18 cellular contexts compared by ENCODE assay signal in genomic region chr20:61640171-61640570, GRCh38.
A peak's percentile ranks its signal among the peaks of the same experiment; 100 is the strongest.
DNase-seq lines count a peak whose midpoint lies in the region; ATAC-seq, FAIRE-seq and TF ChIP-seq lines count a peak whose summit lies in the region.
"Had no signal": no experiment of that assay in that cellular context is flagged by ENCODE, and none has a peak within 500 bp of the region (broad histone marks: within the 10 kb centered on the region; RNA-seq: fewer than 3 reads in every experiment).

No MANE protein-coding gene starts in this region.

- H3K9me3 ChIP-seq in keratinocyte (ENCODE audit: control insufficient read depth, low read depth, low read length) = no peaks in the 10 kb centered on the region
- H3K9me3 ChIP-seq: HAP-1, uterus had no signal

- H4K20me1 ChIP-seq in keratinocyte (ENCODE audit: control insufficient read depth, extremely low read depth, insufficient read depth, low read length) = peaks cover 3% of the 10 kb centered on the region

- H3K4me1 Mint-ChIP-seq in HFFc6 (ENCODE audit: low read depth) (peaks cover 17% of the 10 kb centered on the region), CD14-positive monocyte (no peaks in the 10 kb centered on the region)
- H3K4me1 Mint-ChIP-seq: activated B cell treated with CpG ODN at 0.5 μM for 24 hours, memory B cell had no signal

- H3K27ac Mint-ChIP-seq in HFFc6 (peak overlapping the region; percentile 59; the same call in 1 of the 2 replicates), CD14-positive monocyte (no peak overlapping the region)
- H3K27ac Mint-ChIP-seq: activated B cell treated with CpG ODN at 0.5 μM for 24 hours; activated T-helper 2 cell treated with anti-CD3 and anti-CD28 coated beads, Interferon-gamma antibody, Interleukin-2, Interleukin-4, amounts not matched to agents 10 μg/mL and 5 μg/mL and 100 μg/mL, durations not matched to agents 14 hours and 24 hours and 36 hours; memory B cell; nephron; T-helper 1 cell treated with Interleukin-12 subunit alpha and Interleukin-12 subunit beta and Interleukin-4 antibody, amounts not matched to agents 30 μg/mL and 1 μg/mL, for 36 hours had no signal

- H3K27me3 Mint-ChIP-seq in HFFc6 (ENCODE audit: insufficient read depth) = no peaks in the 10 kb centered on the region; the same call in none of the 2 replicates
- H3K27me3 Mint-ChIP-seq in CD14-positive monocyte (ENCODE audit: low read depth in 3 of 3) = peaks cover 1 to 3% (median 3%) of the 10 kb centered on the region in 3 donors
- H3K27me3 Mint-ChIP-seq: activated B cell treated with CpG ODN at 0.5 μM for 24 hours had no signal

- peak overlapping the region; percentile 78 for H3K4me2 ChIP-seq in keratinocyte (ENCODE audit: control insufficient read depth, extremely low read depth, insufficient read depth, low read depth, low read length)

- H3K79me2 ChIP-seq in keratinocyte (ENCODE audit: control insufficient read depth, insufficient read depth, low read length) = no peaks in the 10 kb centered on the region

- no peak overlapping the region for H3K9ac ChIP-seq in keratinocyte (ENCODE audit: control insufficient read depth, extremely low read depth, insufficient read depth, low read length)

- intact Hi-C loops in CD14-positive monocyte (cut with micrococcal nuclease) = no loop called here

- dilution Hi-C loops in keratinocyte (cut with MboI; ENCODE audit: extremely low pct_ligation_motif_present, low sequenced_read_pairs) = no loop called here

- no peak for TF ChIP-seq CTCF in AG10803 (conservative IDR thresholded peaks at IDR 0.05; ENCODE audit: low read length)
- TF ChIP-seq CTCF in HFFc6 (IDR thresholded peaks at IDR 0.05) = no peak
- no peak for TF ChIP-seq CTCF in keratinocyte (optimal IDR thresholded peaks at IDR 0.05 in 1 of 3, IDR thresholded peaks at IDR 0.05 in 1 of 3, conservative IDR thresholded peaks at IDR 0.05 in 1 of 3; ENCODE audit: extremely low read depth in 1 of 3, insufficient read depth in 2 of 3, low read length in 3 of 3)
- no peak for TF ChIP-seq CTCF in CD14-positive monocyte (IDR thresholded peaks at IDR 0.05)

- no peaks in the 10 kb centered on the region for H3K27me3 ChIP-seq in keratinocyte (ENCODE audit: control insufficient read depth, extremely low read depth, insufficient read depth, low read length)
- H3K27me3 ChIP-seq: uterus had no signal

- H3K4me3 Mint-ChIP-seq in HFFc6 = no peak overlapping the region
- H3K4me3 Mint-ChIP-seq in CD14-positive monocyte = no peak overlapping the region
- H3K4me3 Mint-ChIP-seq: activated B cell treated with CpG ODN at 0.5 μM for 24 hours; memory B cell; nephron; T-helper 1 cell treated with Interleukin-12 subunit alpha and Interleukin-12 subunit beta and Interleukin-4 antibody, amounts not matched to agents 30 μg/mL and 1 μg/mL, for 36 hours had no signal

- H3K9me1 ChIP-seq in keratinocyte (ENCODE audit: control insufficient read depth, extremely low read depth, insufficient read depth, low read length) = no peaks in the 10 kb centered on the region

- peak; percentile 94 for FAIRE-seq in keratinocyte (lab: Jason Lieb, UNC)

- peaks cover 20% of the 10 kb centered on the region for H3K4me1 ChIP-seq in keratinocyte (ENCODE audit: control insufficient read depth, extremely low read depth, insufficient read depth, low read length)
- H3K4me1 ChIP-seq: Caco-2, HAP-1, uterus had no signal

- H2AFZ ChIP-seq in keratinocyte (ENCODE audit: control insufficient read depth, low read length) = no peak overlapping the region

- ATAC-seq in HG02852 (IDR thresholded peaks at IDR 0.05; ENCODE audit: unreplicated experiment) = no peak
- no peak for ATAC-seq in HG02884 (IDR thresholded peaks at IDR 0.05; ENCODE audit: unreplicated experiment)

- H3K4me3 ChIP-seq in AG10803 (ENCODE audit: low read length) (no peak overlapping the region), keratinocyte (ENCODE audit: control insufficient read depth in 2 of 3, extremely low read depth in 1 of 3, insufficient read depth in 2 of 3, low read depth in 1 of 3, low read length in 3 of 3) (no peak overlapping the region)
- H3K4me3 ChIP-seq: HAP-1, uterus had no signal

- no peak overlapping the region for H3K27ac ChIP-seq in keratinocyte (ENCODE audit: control insufficient read depth, insufficient read depth, low read length)
- H3K27ac ChIP-seq: uterus had no signal

- H3K36me3 ChIP-seq in keratinocyte (ENCODE audit: control insufficient read depth in 2 of 2, extremely low read depth in 1 of 2, insufficient read depth in 2 of 2, low read length in 2 of 2) = no peaks in the 10 kb centered on the region
- H3K36me3 ChIP-seq: HAP-1, uterus had no signal

- DNase-seq in AG10803 (ENCODE audit: low read depth) (peak; percentile 92), HFFc6 (no peak), anterior cingulate cortex (lab: John Stamatoyannopoulos, UW) (peak in 32 of 58 donors; percentile 8 to 75 (median 24)), keratinocyte (ENCODE audit: low read depth, low spot score) (peak; percentile 49), CD14-positive monocyte (ENCODE audit: low spot score) (no peak), HuH-7 (ENCODE audit: low spot score) (no peak)
- DNase-seq: activated B cell treated with CpG ODN at 0.5 μM for 24 hours, Caco-2, GDM1, NCI-H1048, uterus had no signal

- H3K9me3 Mint-ChIP-seq in HFFc6 (peaks cover 26% of the 10 kb centered on the region), CD14-positive monocyte (peaks cover 4 to 50% (median 27%) of the 10 kb centered on the region in 7 donors)
- H3K9me3 Mint-ChIP-seq: activated B cell treated with CpG ODN at 0.5 μM for 24 hours; activated T-helper 2 cell treated with anti-CD3 and anti-CD28 coated beads, Interferon-gamma antibody, Interleukin-2, Interleukin-4, amounts not matched to agents 10 μg/mL and 5 μg/mL and 100 μg/mL, durations not matched to agents 14 hours and 24 hours and 36 hours; nephron; T-helper 1 cell treated with Interleukin-12 subunit alpha and Interleukin-12 subunit beta and Interleukin-4 antibody, amounts not matched to agents 30 μg/mL and 1 μg/mL, for 36 hours had no signal

- H3K36me3 Mint-ChIP-seq in HFFc6 (ENCODE audit: low read depth) (peaks cover 6% of the 10 kb centered on the region; the same call in 1 of the 2 replicates), CD14-positive monocyte (no peaks in the 10 kb centered on the region)

Comparison
In these comparisons a context has a peak if more than half of its experiments do, and no peak if none do; other contexts are left out.
1. DNase-seq: peak in AG10803 (single experiment), anterior cingulate cortex (32 of 58) and keratinocyte (single experiment); none in HFFc6 (single experiment), CD14-positive monocyte (single experiment) and HuH-7 (single experiment).